In the genomic region with DNA sequence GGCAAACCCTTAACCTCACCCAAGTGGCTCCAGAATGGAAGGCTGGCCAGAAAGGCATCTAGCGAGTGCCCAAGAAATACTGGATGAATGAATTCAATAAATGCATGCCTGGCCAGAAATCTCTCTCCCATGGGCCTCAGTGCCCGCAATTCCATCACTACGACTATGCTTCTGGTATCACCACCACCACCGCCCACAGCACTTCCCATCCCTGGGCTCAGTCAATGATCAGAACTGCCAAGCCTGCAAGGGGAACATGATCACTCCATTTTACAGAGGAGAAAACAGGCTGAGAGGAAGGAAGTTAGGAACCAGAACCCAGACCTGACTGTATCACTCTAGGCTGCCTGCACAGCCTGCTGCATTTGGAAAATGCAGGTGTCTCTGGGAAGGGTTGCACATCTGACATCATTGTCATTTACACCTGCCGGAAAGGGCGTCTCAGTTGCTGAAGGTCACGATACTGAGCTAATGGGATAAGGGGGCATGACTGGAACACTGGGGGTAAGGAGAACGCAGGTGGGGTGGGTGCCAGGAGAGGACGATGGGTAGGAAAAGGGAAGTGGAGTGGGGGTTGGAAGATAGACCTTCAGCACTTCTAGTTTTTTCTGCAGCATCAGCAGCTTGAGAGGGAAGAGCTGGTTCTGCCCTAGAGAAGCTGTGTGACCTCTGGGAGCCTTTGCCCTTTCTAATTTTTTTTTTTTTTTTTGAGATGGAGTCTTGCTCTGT, we compare ENCODE assay signal across 13 cellular contexts. TPM values are rescaled to one million over a fixed set of nuclear protein-coding genes. Genes with fewer than 3 reads are reported as not detected.
A peak's percentile ranks its signal among the peaks of the same experiment; 100 is the strongest.
DNase-seq lines count a peak whose midpoint lies in the region; ATAC-seq and TF ChIP-seq lines count a peak whose summit lies in the region.
"Had no signal": no experiment of that assay in that cellular context is flagged by ENCODE, and none has a peak within 500 bp of the region (broad histone marks: within the 10 kb centered on the region; RNA-seq: fewer than 3 reads in every experiment).

No MANE protein-coding gene starts in this region.

- CTCF ChIA-PET in activated naive CD4-positive, alpha-beta T cell treated with anti-CD3 and anti-CD28 coated beads, Interleukin-2, amount 10 ng/mL, durations not matched to agents 7 days and 5 days (lab: Charles Lee): no interaction called here

- H2BK5ac ChIP-seq in mesendoderm (ENCODE audit: low read length): no peak overlapping the region

- peak overlapping the region; percentile 9 for H2AFZ ChIP-seq in parathyroid adenoma

- no peaks in the 10 kb centered on the region for H3K9me3 ChIP-seq in parathyroid adenoma (ENCODE audit: control insufficient read depth, low read length)

- no peak for TF ChIP-seq CTCF in parathyroid adenoma (IDR thresholded peaks at IDR 0.05)

- no peak overlapping the region for H2BK15ac ChIP-seq in mesendoderm (replicated peaks; ENCODE audit: low read depth)

- H3K4me1 Mint-ChIP-seq in activated naive CD4-positive, alpha-beta T cell treated with anti-CD3 and anti-CD28 coated beads, Interleukin-2, amount 10 ng/mL, durations not matched to agents 7 days and 5 days: peaks cover 49% of the 10 kb centered on the region
- peaks cover 39% of the 10 kb centered on the region for H3K4me1 Mint-ChIP-seq in central memory CD8-positive, alpha-beta T cell

- no peak overlapping the region for H4K5ac ChIP-seq in mesendoderm (ENCODE audit: low read length)

- H3K27me3 Mint-ChIP-seq in activated naive CD4-positive, alpha-beta T cell treated with anti-CD3 and anti-CD28 coated beads, Interleukin-2, amount 10 ng/mL, durations not matched to agents 7 days and 5 days: peaks cover 30% of the 10 kb centered on the region
- no peaks in the 10 kb centered on the region for H3K27me3 Mint-ChIP-seq in central memory CD8-positive, alpha-beta T cell

- H3K4me3 Mint-ChIP-seq in activated naive CD4-positive, alpha-beta T cell treated with anti-CD3 and anti-CD28 coated beads, Interleukin-2, amount 10 ng/mL, durations not matched to agents 7 days and 5 days: no peak overlapping the region
- no peak overlapping the region for H3K4me3 Mint-ChIP-seq in central memory CD8-positive, alpha-beta T cell

- H3K9ac ChIP-seq in parathyroid adenoma: no peak overlapping the region
- no peak overlapping the region for H3K9ac ChIP-seq in mesendoderm (ENCODE audit: low read length)

- H3K18ac ChIP-seq in mesendoderm (ENCODE audit: low read length): no peak overlapping the region

- H3K36me3 Mint-ChIP-seq in activated naive CD4-positive, alpha-beta T cell treated with anti-CD3 and anti-CD28 coated beads, Interleukin-2, amount 10 ng/mL, durations not matched to agents 7 days and 5 days: peaks cover 2% of the 10 kb centered on the region
- H3K36me3 Mint-ChIP-seq in activated naive CD4-positive, alpha-beta T cell treated with anti-CD3 and anti-CD28 coated beads, Interleukin-2, amount 50 U/mL, for 72 hours: no peaks in the 10 kb centered on the region
- H3K36me3 Mint-ChIP-seq in central memory CD8-positive, alpha-beta T cell (ENCODE audit: insufficient read depth): peaks cover 11% of the 10 kb centered on the region

- H3K27me3 ChIP-seq in parathyroid adenoma (ENCODE audit: control insufficient read depth, insufficient read depth, low read length): no peaks in the 10 kb centered on the region
- H3K27me3 ChIP-seq in mesendoderm (ENCODE audit: insufficient read depth, low read length, poor library complexity): no peaks in the 10 kb centered on the region

- no peak for DNase-seq in activated naive CD4-positive, alpha-beta T cell treated with anti-CD3 and anti-CD28 coated beads, Interleukin-2, amount 10 ng/mL, durations not matched to agents 7 days and 5 days
- no peak for DNase-seq in activated naive CD4-positive, alpha-beta T cell treated with anti-CD3 and anti-CD28 coated beads, Interleukin-2, amount 50 U/mL, for 72 hours (ENCODE audit: low spot score in 2 of 2)
- DNase-seq in NCI-H146 treated with DMSO at 0.1 percent for 48 hours (lab: John Stamatoyannopoulos, UW; ENCODE audit: unreplicated experiment) (peak; percentile 23), mesendoderm (no peak), HT-29 (ENCODE audit: low spot score) (no peak)
- DNase-seq in central memory CD8-positive, alpha-beta T cell (ENCODE audit: low spot score in 2 of 2): no peak
- no peak for DNase-seq in activated CD4-positive, alpha-beta T cell treated with anti-CD3 and anti-CD28 coated beads for 48 hours
- DNase-seq: stimulated activated CD4-positive, alpha-beta T cell treated with anti-CD3 and anti-CD28 coated beads, Interleukin-2, amount 100 ng/mL, for 24 hours had no signal

- H3K56ac ChIP-seq in mesendoderm (ENCODE audit: low read length): no peak overlapping the region

- no peaks in the 10 kb centered on the region for H3K79me1 ChIP-seq in mesendoderm (ENCODE audit: low read length)

- no peaks in the 10 kb centered on the region for H3K9me3 Mint-ChIP-seq in activated naive CD4-positive, alpha-beta T cell treated with anti-CD3 and anti-CD28 coated beads, Interleukin-2, amount 10 ng/mL, durations not matched to agents 7 days and 5 days
- H3K9me3 Mint-ChIP-seq in activated naive CD4-positive, alpha-beta T cell treated with anti-CD3 and anti-CD28 coated beads, Interleukin-2, amount 50 U/mL, for 72 hours: no peaks in the 10 kb centered on the region
- H3K9me3 Mint-ChIP-seq in central memory CD8-positive, alpha-beta T cell: no peaks in the 10 kb centered on the region

- H3K79me2 ChIP-seq in parathyroid adenoma (no peaks in the 10 kb centered on the region), mesendoderm (ENCODE audit: control insufficient read depth, insufficient read depth, low read length) (no peaks in the 10 kb centered on the region)

- H2AK5ac ChIP-seq in mesendoderm (ENCODE audit: low read length): no peak overlapping the region

- H4K8ac ChIP-seq in mesendoderm (ENCODE audit: low read depth, low read length): no peak overlapping the region

- no peak overlapping the region for H2BK120ac ChIP-seq in mesendoderm (ENCODE audit: low read depth, low read length)

- H3K27ac ChIP-seq in parathyroid adenoma (no peak overlapping the region), mesendoderm (ENCODE audit: low read depth, low read length) (no peak overlapping the region)

- H3K27ac Mint-ChIP-seq in activated naive CD4-positive, alpha-beta T cell treated with anti-CD3 and anti-CD28 coated beads, Interleukin-2, amount 10 ng/mL, durations not matched to agents 7 days and 5 days: peak overlapping the region; percentile 25
- no peak overlapping the region for H3K27ac Mint-ChIP-seq in activated naive CD4-positive, alpha-beta T cell treated with anti-CD3 and anti-CD28 coated beads, Interleukin-2, amount 50 U/mL, for 72 hours
- peak overlapping the region; percentile 61 for H3K27ac Mint-ChIP-seq in central memory CD8-positive, alpha-beta T cell (ENCODE audit: low read depth)
- H3K27ac Mint-ChIP-seq: progenitor cell of endocrine pancreas had no signal

- no peak for ATAC-seq in activated naive CD4-positive, alpha-beta T cell treated with anti-CD3 and anti-CD28 coated beads, Interleukin-2, amount 50 U/mL, for 72 hours
- no peak for ATAC-seq in central memory CD8-positive, alpha-beta T cell (replicated peaks; ENCODE audit: extremely low read depth, poor library complexity, severe bottlenecking)

- H3K4me3 ChIP-seq in parathyroid adenoma (ENCODE audit: low read depth, low read length) (no peak overlapping the region), mesendoderm (ENCODE audit: low read length) (no peak overlapping the region)

- H3K4ac ChIP-seq in mesendoderm (ENCODE audit: low read depth, low read length): no peak overlapping the region

- no peak overlapping the region for H3K23ac ChIP-seq in mesendoderm (ENCODE audit: low read length)

- no CpG with 5 or more reads among the region's 9 CpGs for WGBS in mesendoderm (ENCODE audit: extremely low coverage, insufficient coverage, low lambda C conversion rate)

- H3K36me3 ChIP-seq in parathyroid adenoma (ENCODE audit: control insufficient read depth, insufficient read depth, low read length): no peaks in the 10 kb centered on the region
- H3K36me3 ChIP-seq in mesendoderm (ENCODE audit: control insufficient read depth, insufficient read depth, low read length): no peaks in the 10 kb centered on the region

- H3K4me1 ChIP-seq in parathyroid adenoma (no peaks in the 10 kb centered on the region), mesendoderm (ENCODE audit: control insufficient read depth, low read depth, low read length) (no peaks in the 10 kb centered on the region)

- H3K4me2 ChIP-seq in parathyroid adenoma (ENCODE audit: low read length) (no peak overlapping the region), mesendoderm (ENCODE audit: low read length) (no peak overlapping the region)

RNA-seq across cellular contexts. Expression of gene GPR152, which starts 3.2 kb away (rescaled TPM):
- total RNA-seq in activated naive CD4-positive, alpha-beta T cell treated with anti-CD3 and anti-CD28 coated beads, Interleukin-2, amount 50 U/mL, for 72 hours: not detected
- polyA plus RNA-seq in mesendoderm (2013, experiment 1 of 2): not detected
- polyA plus RNA-seq in mesendoderm (2013, experiment 2 of 2): not detected
- 0.34 TPM in 1 of 2 replicates, not detected in the other for total RNA-seq in HT-29 (2014; rRNA removed; shearing (Covaris generic))
- total RNA-seq: glomerular endothelial cell, liver, NCI-H460, progenitor cell of endocrine pancreas had no signal
- polyA plus RNA-seq: liver had no signal

RNA-seq across cellular contexts. Expression of gene CABP4, which starts 5.9 kb away (rescaled TPM):
- 1 to 10 TPM; 1.7 to 2.8 TPM for total RNA-seq in activated naive CD4-positive, alpha-beta T cell treated with anti-CD3 and anti-CD28 coated beads, Interleukin-2, amount 50 U/mL, for 72 hours
- 0.06 TPM for polyA plus RNA-seq in mesendoderm (2013, experiment 1 of 2)
- not detected for polyA plus RNA-seq in mesendoderm (2013, experiment 2 of 2)
- 11.8 and 16.2 TPM in 2 replicates for total RNA-seq in HT-29 (2014; rRNA removed; shearing (Covaris generic))
- total RNA-seq: progenitor cell of endocrine pancreas had no signal

RNA-seq across cellular contexts. Expression of gene CORO1B, which starts 6.0 kb away (rescaled TPM):
- total RNA-seq in activated naive CD4-positive, alpha-beta T cell treated with anti-CD3 and anti-CD28 coated beads, Interleukin-2, amount 50 U/mL, for 72 hours: 100 to 1,000 TPM; 293 to 428 TPM
- polyA plus RNA-seq in mesendoderm (2013, experiment 1 of 2): 44.3 TPM
- polyA plus RNA-seq in mesendoderm (2013, experiment 2 of 2): 48.8 TPM
- total RNA-seq in HT-29 (2014; rRNA removed; shearing (Covaris generic)): 357 and 366 TPM in 2 replicates

RNA-seq across cellular contexts. Expression of gene PTPRCAP, which starts 11.8 kb away (rescaled TPM):
- 100 to 1,000 TPM in 1 of 2 donors, 10 to 100 TPM in 1; 65.2 to 131 TPM for total RNA-seq in activated naive CD4-positive, alpha-beta T cell treated with anti-CD3 and anti-CD28 coated beads, Interleukin-2, amount 50 U/mL, for 72 hours
- polyA plus RNA-seq in mesendoderm (2013, experiment 1 of 2): 0.74 TPM
- 1.1 TPM for polyA plus RNA-seq in mesendoderm (2013, experiment 2 of 2)
- total RNA-seq in HT-29 (2014; rRNA removed; shearing (Covaris generic)): 1.9 and 4.0 TPM in 2 replicates
- total RNA-seq: NCI-H460 had no signal

RNA-seq across cellular contexts. Expression of gene TMEM134, which starts 19.8 kb away (rescaled TPM):
- total RNA-seq in activated naive CD4-positive, alpha-beta T cell treated with anti-CD3 and anti-CD28 coated beads, Interleukin-2, amount 50 U/mL, for 72 hours: 10 to 100 TPM; 39.1 to 77.9 TPM
- 27.8 TPM for polyA plus RNA-seq in mesendoderm (2013, experiment 1 of 2)
- 25.7 TPM for polyA plus RNA-seq in mesendoderm (2013, experiment 2 of 2)
- 42.5 and 67.7 TPM in 2 replicates for total RNA-seq in HT-29 (2014; rRNA removed; shearing (Covaris generic))

Comparison
In these comparisons a context has a peak if more than half of its experiments do, and no peak if none do; other contexts are left out.
1. H3K27ac Mint-ChIP-seq: peak in activated naive CD4-positive, alpha-beta T cell treated with anti-CD3 and anti-CD28 coated beads, Interleukin-2, amount 10 ng/mL, durations not matched to agents 7 days and 5 days (single experiment) and central memory CD8-positive, alpha-beta T cell (single experiment); none in activated naive CD4-positive, alpha-beta T cell treated with anti-CD3 and anti-CD28 coated beads, Interleukin-2, amount 50 U/mL, for 72 hours (0 of 2).